ENCODE assay signal across 18 cellular contexts in genomic region chr16:58853830-58854229, GRCh38.
DNase-seq lines count a peak whose midpoint lies in the region; ATAC-seq, FAIRE-seq and TF ChIP-seq lines count a peak whose summit lies in the region.
"Had no signal": no experiment of that assay in that cellular context is flagged by ENCODE, and none has a peak within 500 bp of the region (broad histone marks: within the 10 kb centered on the region; RNA-seq: fewer than 3 reads in every experiment).

No MANE protein-coding gene starts in this region.

- no peak overlapping the region for H3K23ac ChIP-seq in H1 (ENCODE audit: insufficient read length)

- no peaks in the 10 kb centered on the region for H3K9me2 ChIP-seq in Karpas-422 (replicated peaks; ENCODE audit: insufficient read depth, low read length)

- H3K4ac ChIP-seq in H1 (replicated peaks; ENCODE audit: insufficient read length, low read depth, low read length), result no peak overlapping the region

- H2AFZ ChIP-seq in H1 (ENCODE audit: low read length), result no peak overlapping the region
- no peak overlapping the region for H2AFZ ChIP-seq in Karpas-422 (ENCODE audit: low read length)

- no peak overlapping the region for H4K91ac ChIP-seq in H1 (replicated peaks; ENCODE audit: insufficient read length, low read length)

- POLR2A ChIA-PET in H1 (lab: Charles Lee; ENCODE audit: partially characterized antibody), result interaction anchor here (1.3 kb wide), 1 partner anchor 9 kb away, joined by 11 read pairs; no protein-coding TSS in a partner anchor

- H3K27me3 ChIP-seq in H1 (replicated peaks in 1 of 4; ENCODE audit: control insufficient read depth in 3 of 4, extremely low read depth in 1 of 4, insufficient read depth in 3 of 4, low read length in 3 of 4), result peaks cover 0 to 1% (median 0%) of the 10 kb centered on the region in 4 experiments; a peak in 1 of 7 replicates
- no peaks in the 10 kb centered on the region for H3K27me3 ChIP-seq in Karpas-422 (ENCODE audit: low read length)

- no peak overlapping the region for H2BK15ac ChIP-seq in H1 (ENCODE audit: low read length)

- H4K20me1 ChIP-seq in H1 (replicated peaks in 1 of 2; ENCODE audit: control insufficient read depth in 1 of 2, insufficient read depth in 2 of 2, low read length in 2 of 2) (no peaks in the 10 kb centered on the region), Karpas-422 (ENCODE audit: insufficient read depth, low read depth, low read length) (peaks cover 2% of the 10 kb centered on the region; the same call in 1 of the 2 replicates)

- H2BK20ac ChIP-seq in H1 (ENCODE audit: low read length), result no peak overlapping the region

- ATAC-seq in GM18868 (IDR thresholded peaks at IDR 0.05; ENCODE audit: unreplicated experiment), result peak; percentile 5
- ATAC-seq in GM21390 (IDR thresholded peaks at IDR 0.05; ENCODE audit: unreplicated experiment), result peak; percentile 10
- ATAC-seq in HG02981 (IDR thresholded peaks at IDR 0.05; ENCODE audit: unreplicated experiment), result peak; percentile 17
- ATAC-seq: HCT116, left colon had no signal

- H3K9ac ChIP-seq in H1 (replicated peaks in 1 of 4; ENCODE audit: extremely low read depth in 1 of 4, low read depth in 3 of 4, low read length in 3 of 4), result no peak overlapping the region
- no peak overlapping the region for H3K9ac ChIP-seq in Karpas-422 (ENCODE audit: low read length)

- H3K4me3 ChIP-seq in H1 (ENCODE audit: extremely low read depth in 1 of 4, insufficient read depth in 2 of 4, low read depth in 3 of 4, low read length in 4 of 4), result no peak overlapping the region
- no peak overlapping the region for H3K4me3 ChIP-seq in Karpas-422 (ENCODE audit: low read length)
- H3K4me3 ChIP-seq: thoracic aorta had no signal

- no peaks in the 10 kb centered on the region for H3K79me1 ChIP-seq in H1 (ENCODE audit: low read depth, low read length)

- H4K8ac ChIP-seq in H1 (ENCODE audit: extremely low read depth, insufficient read depth, low read length), result no peak overlapping the region

- no peaks in the 10 kb centered on the region for H3K23me2 ChIP-seq in H1 (ENCODE audit: low read depth, low read length)

- H3K4me2 ChIP-seq in H1 (ENCODE audit: insufficient read depth in 1 of 2, low read depth in 2 of 2, low read length in 2 of 2), result no peak overlapping the region
- no peak overlapping the region for H3K4me2 ChIP-seq in Karpas-422 (ENCODE audit: low read depth, low read length, poor library complexity, severe bottlenecking)

- H3K36me3 ChIP-seq in H1 (ENCODE audit: control insufficient read depth in 2 of 4, insufficient read depth in 4 of 4, low read length in 3 of 4), result no peaks in the 10 kb centered on the region
- H3K36me3 ChIP-seq in Karpas-422 (ENCODE audit: insufficient read depth, low read length), result no peaks in the 10 kb centered on the region
- H3K36me3 ChIP-seq: thoracic aorta had no signal

- no peak for TF ChIP-seq CTCF in H1 (IDR thresholded peaks at IDR 0.05; ENCODE audit: control extremely low read depth in 1 of 3, insufficient read depth in 1 of 3, low read depth in 1 of 3, low read length in 3 of 3)

- H2AK5ac ChIP-seq in H1 (ENCODE audit: low read depth, low read length), result no peak overlapping the region

- TF ChIP-seq EP300 in H1 (IDR thresholded peaks at IDR 0.05; ENCODE audit: borderline replicate concordance in 1 of 2, low read depth in 2 of 2, low read length in 2 of 2), result no peak

- H3K18ac ChIP-seq in H1 (ENCODE audit: extremely low read depth, low read length), result no peak overlapping the region

- H2BK12ac ChIP-seq in H1 (ENCODE audit: low read depth, low read length), result no peak overlapping the region

- DNase-seq in H1 (ENCODE audit: low read depth in 1 of 2, low spot score in 2 of 2) (no peak), NCI-H2196 (lab: John Stamatoyannopoulos, UW; ENCODE audit: unreplicated experiment) (no peak), Karpas-422 (no peak), NAMALWA (ENCODE audit: low spot score) (no peak)
- no peak for DNase-seq in stimulated activated CD4-positive, alpha-beta T cell treated with anti-CD3 and anti-CD28 coated beads, Interleukin-4, amount 100 ng/mL, for 4 hours
- DNase-seq: activated CD4-positive, CD25-positive, alpha-beta regulatory T cell treated with anti-CD3 and anti-CD28 coated beads, Interleukin-2, amount 50 U/mL, for 72 hours; aorta; left colon; NCI-H345; SHP77; T-helper 2 cell had no signal

- no peak for FAIRE-seq in H1 (lab: Jason Lieb, UNC)
- FAIRE-seq: endometrium, HTR-8/SVneo had no signal

- no peak overlapping the region for H4K5ac ChIP-seq in H1 (ENCODE audit: insufficient read length, low read depth, low read length)

- CTCF ChIA-PET in H1 (lab: Charles Lee; ENCODE audit: partially characterized antibody), result interaction anchor here (1.7 to 4.7 kb wide), 2 partner anchors 9 to 10 kb away, joined by 4 to 25 read pairs; no protein-coding TSS in a partner anchor

- H3K9me3 ChIP-seq in H1 (ENCODE audit: insufficient read depth in 2 of 2, low read depth in 1 of 2, low read length in 1 of 2), result no peaks in the 10 kb centered on the region; a peak in 1 of 4 replicates
- no peaks in the 10 kb centered on the region for H3K9me3 ChIP-seq in Karpas-422 (ENCODE audit: low read length)
- H3K9me3 ChIP-seq: thoracic aorta had no signal

- no peak overlapping the region for H2BK120ac ChIP-seq in H1 (replicated peaks; ENCODE audit: low read depth, low read length)

- H2BK5ac ChIP-seq in H1 (ENCODE audit: low read depth, low read length), result no peak overlapping the region

- H3K14ac ChIP-seq in H1 (ENCODE audit: insufficient read length), result no peak overlapping the region

- H3K79me2 ChIP-seq in H1 (ENCODE audit: control insufficient read depth in 1 of 2, insufficient read depth in 2 of 2, low read length in 2 of 2) (no peaks in the 10 kb centered on the region), Karpas-422 (ENCODE audit: low read length) (no peaks in the 10 kb centered on the region)

- no peak for TF ChIP-seq RAD21 in H1 (IDR thresholded peaks at IDR 0.05 in 1 of 2, conservative IDR thresholded peaks at IDR 0.05 in 1 of 2; ENCODE audit: low read depth in 2 of 2, low read length in 2 of 2)

- no peaks in the 10 kb centered on the region for H3K4me1 ChIP-seq in H1 (replicated peaks in 1 of 4; ENCODE audit: control insufficient read depth in 3 of 4, insufficient read depth in 4 of 4, low read length in 3 of 4)
- H3K4me1 ChIP-seq in Karpas-422 (ENCODE audit: low read length), result no peaks in the 10 kb centered on the region

- TF ChIP-seq POLR2A in H1 (IDR thresholded peaks at IDR 0.05; ENCODE audit: control extremely low read depth in 1 of 2, low read depth in 2 of 2, low read length in 2 of 2), result no peak

- H3K27ac ChIP-seq in H1 (ENCODE audit: low read depth, low read length) (no peak overlapping the region), Karpas-422 (ENCODE audit: low read length) (no peak overlapping the region)
- H3K27ac ChIP-seq: thoracic aorta had no signal

- WGBS in H1 (ENCODE audit: extremely low coverage in 1 of 2, insufficient coverage in 1 of 2, insufficient read length in 1 of 2, insufficient replicate concordance in 2 of 2, low coverage in 1 of 2, low lambda C conversion rate in 2 of 2, missing lambda C conversion rate in 1 of 2), 2 experiments, result 69% methylated on average over 3 of the region's 3 CpGs; no CpG with 5 or more reads in 1 of the 2 experiments

- H3K56ac ChIP-seq in H1 (replicated peaks; ENCODE audit: insufficient read length, low read depth, low read length), result no peak overlapping the region

TF ChIP-seq in H1, 55 proteins besides CTCF, POLR2A, EP300 and RAD21:
- TF ChIP-seq BACH1 (IDR thresholded peaks at IDR 0.05; ENCODE audit: low read length), result no peak
- TF ChIP-seq GABPA (IDR thresholded peaks at IDR 0.05; ENCODE audit: borderline replicate concordance, insufficient read depth, low read length), result no peak
- TF ChIP-seq RBBP5 (IDR thresholded peaks at IDR 0.05; ENCODE audit: borderline replicate concordance, low read depth, low read length), result no peak
- TF ChIP-seq KDM1A (IDR thresholded peaks at IDR 0.05; ENCODE audit: borderline replicate concordance, low read length), result no peak
- peak; percentile 77; the same call in 1 of the 2 replicates for TF ChIP-seq RFX5 (IDR thresholded peaks at IDR 0.05; ENCODE audit: borderline replicate concordance, low read depth, low read length)
- no peak for TF ChIP-seq BCL11A (IDR thresholded peaks at IDR 0.05; ENCODE audit: low read depth in 2 of 2, low read length in 2 of 2)
